ENCODE assay signal across 1 cellular context in the genomic region with DNA sequence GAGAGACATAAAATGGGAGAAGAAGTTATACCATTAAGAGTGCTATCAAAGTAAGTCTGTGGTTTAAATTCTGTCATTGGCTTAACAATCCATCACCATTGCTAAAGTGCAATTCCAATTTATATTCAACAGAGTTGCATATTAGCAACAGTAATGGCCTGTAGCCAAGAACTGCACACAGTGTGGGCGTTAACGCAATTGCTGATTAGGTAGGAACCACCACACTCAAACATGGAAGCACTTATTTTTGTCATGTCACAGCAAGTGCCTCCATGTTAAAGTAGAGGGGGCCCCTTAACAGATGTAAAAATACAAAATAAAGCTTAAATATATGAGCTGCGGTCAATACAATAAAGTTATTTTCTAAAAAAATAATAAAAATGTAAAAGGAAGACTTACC.
TF ChIP-seq lines count a peak whose summit lies in the region.

No MANE protein-coding gene starts in this region.

TF ChIP-seq in H1, 55 proteins besides CTCF, POLR2A, EP300 and RAD21 (continued from another document):
- no peak for TF ChIP-seq NANOG (IDR thresholded peaks at IDR 0.05; ENCODE audit: insufficient read depth, low read depth, low read length, poor library complexity, severe bottlenecking)
- no peak for TF ChIP-seq SIX5 (IDR thresholded peaks at IDR 0.05; ENCODE audit: low read depth, low read length)
- TF ChIP-seq SIN3A (conservative IDR thresholded peaks at IDR 0.05 in 1 of 2, IDR thresholded peaks at IDR 0.05 in 1 of 2; ENCODE audit: low read depth in 1 of 2, low read length in 2 of 2) = 0 out of 4 replicates have a peak, but pooled peaks of 1 of the 2 experiments have one; percentile 57
- peak; percentile 99 for TF ChIP-seq SIRT6 (IDR thresholded peaks at IDR 0.05; ENCODE audit: low read length)
- 0 out of 2 replicates have a peak, but pooled peaks have one; percentile 17 for TF ChIP-seq PHF8 (conservative IDR thresholded peaks at IDR 0.05; ENCODE audit: low read depth, low read length)
- no peak for TF ChIP-seq SUZ12 (IDR thresholded peaks at IDR 0.05; ENCODE audit: low read length)
- no peak for TF ChIP-seq CHD2 (IDR thresholded peaks at IDR 0.05; ENCODE audit: low read length)
- no peak for TF ChIP-seq GABPA (IDR thresholded peaks at IDR 0.05; ENCODE audit: borderline replicate concordance, insufficient read depth, low read length)
- TF ChIP-seq POU5F1 (IDR thresholded peaks at IDR 0.05; ENCODE audit: low read depth, low read length) = no peak
- TF ChIP-seq, protein P1, sequence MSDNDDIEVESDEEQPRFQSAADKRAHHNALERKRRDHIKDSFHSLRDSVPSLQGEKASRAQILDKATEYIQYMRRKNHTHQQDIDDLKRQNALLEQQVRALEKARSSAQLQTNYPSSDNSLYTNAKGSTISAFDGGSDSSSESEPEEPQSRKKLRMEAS (IDR thresholded peaks at IDR 0.05) = no peak
- TF ChIP-seq KDM1A (IDR thresholded peaks at IDR 0.05; ENCODE audit: borderline replicate concordance, low read length) = no peak
- peak; percentile 98 for TF ChIP-seq POLR2AphosphoS5 (IDR thresholded peaks at IDR 0.05; ENCODE audit: low read depth, low read length)
- TF ChIP-seq GTF2F1 (IDR thresholded peaks at IDR 0.05; ENCODE audit: borderline replicate concordance, low read depth, low read length) = no peak
- no peak; the same call in 1 of the 2 replicates for TF ChIP-seq MAFK (IDR thresholded peaks at IDR 0.05; ENCODE audit: low read depth, low read length)
- no peak for TF ChIP-seq EGR1 (IDR thresholded peaks at IDR 0.05; ENCODE audit: borderline replicate concordance, low read depth, low read length)
- TF ChIP-seq, protein P2, sequence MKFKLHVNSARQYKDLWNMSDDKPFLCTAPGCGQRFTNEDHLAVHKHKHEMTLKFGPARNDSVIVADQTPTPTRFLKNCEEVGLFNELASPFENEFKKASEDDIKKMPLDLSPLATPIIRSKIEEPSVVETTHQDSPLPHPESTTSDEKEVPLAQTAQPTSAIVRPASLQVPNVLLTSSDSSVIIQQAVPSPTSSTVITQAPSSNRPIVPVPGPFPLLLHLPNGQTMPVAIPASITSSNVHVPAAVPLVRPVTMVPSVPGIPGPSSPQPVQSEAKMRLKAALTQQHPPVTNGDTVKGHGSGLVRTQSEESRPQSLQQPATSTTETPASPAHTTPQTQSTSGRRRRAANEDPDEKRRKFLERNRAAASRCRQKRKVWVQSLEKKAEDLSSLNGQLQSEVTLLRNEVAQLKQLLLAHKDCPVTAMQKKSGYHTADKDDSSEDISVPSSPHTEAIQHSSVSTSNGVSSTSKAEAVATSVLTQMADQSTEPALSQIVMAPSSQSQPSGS (IDR thresholded peaks at IDR 0.05; ENCODE audit: low read length) = no peak
- TF ChIP-seq ASH2L (IDR thresholded peaks at IDR 0.05; ENCODE audit: low read length) = no peak
- TF ChIP-seq BACH1 (IDR thresholded peaks at IDR 0.05; ENCODE audit: low read length) = no peak
- TF ChIP-seq, protein P3, sequence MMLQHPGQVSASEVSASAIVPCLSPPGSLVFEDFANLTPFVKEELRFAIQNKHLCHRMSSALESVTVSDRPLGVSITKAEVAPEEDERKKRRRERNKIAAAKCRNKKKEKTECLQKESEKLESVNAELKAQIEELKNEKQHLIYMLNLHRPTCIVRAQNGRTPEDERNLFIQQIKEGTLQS (IDR thresholded peaks at IDR 0.05; ENCODE audit: insufficient read depth, low read depth, low read length) = no peak
- TF ChIP-seq RBBP5 (IDR thresholded peaks at IDR 0.05; ENCODE audit: borderline replicate concordance, low read depth, low read length) = no peak
- no peak; the same call in 1 of the 2 replicates for TF ChIP-seq TBP (IDR thresholded peaks at IDR 0.05; ENCODE audit: low read depth, low read length)
- TF ChIP-seq HDAC2 (IDR thresholded peaks at IDR 0.05; ENCODE audit: borderline replicate concordance in 1 of 2, low read depth in 2 of 2, low read length in 2 of 2) = no peak
- peak; percentile 69; the same call in 1 of the 2 replicates for TF ChIP-seq CHD1 (IDR thresholded peaks at IDR 0.05; ENCODE audit: low read depth, low read length)
- TF ChIP-seq SRF (IDR thresholded peaks at IDR 0.05; ENCODE audit: low read depth, low read length) = no peak
- TF ChIP-seq SP1 (IDR thresholded peaks at IDR 0.05; ENCODE audit: low read depth, low read length) = no peak
- TF ChIP-seq NRF1 (IDR thresholded peaks at IDR 0.05; ENCODE audit: low read depth, low read length) = no peak
- no peak for TF ChIP-seq HDAC6 (IDR thresholded peaks at IDR 0.05; ENCODE audit: low read depth, low read length)
- no peak for TF ChIP-seq EZH2 (IDR thresholded peaks at IDR 0.05; ENCODE audit: low read depth, low read length, severe bottlenecking)
- TF ChIP-seq FOSL1 (IDR thresholded peaks at IDR 0.05; ENCODE audit: insufficient read depth, low read depth, low read length) = no peak
- TF ChIP-seq, protein P4, sequence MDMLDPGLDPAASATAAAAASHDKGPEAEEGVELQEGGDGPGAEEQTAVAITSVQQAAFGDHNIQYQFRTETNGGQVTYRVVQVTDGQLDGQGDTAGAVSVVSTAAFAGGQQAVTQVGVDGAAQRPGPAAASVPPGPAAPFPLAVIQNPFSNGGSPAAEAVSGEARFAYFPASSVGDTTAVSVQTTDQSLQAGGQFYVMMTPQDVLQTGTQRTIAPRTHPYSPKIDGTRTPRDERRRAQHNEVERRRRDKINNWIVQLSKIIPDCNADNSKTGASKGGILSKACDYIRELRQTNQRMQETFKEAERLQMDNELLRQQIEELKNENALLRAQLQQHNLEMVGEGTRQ (IDR thresholded peaks at IDR 0.05; ENCODE audit: low read length) = no peak
- TF ChIP-seq CBX8 (IDR thresholded peaks at IDR 0.05; ENCODE audit: borderline replicate concordance, low read depth, low read length) = no peak
- TF ChIP-seq BCL11A (IDR thresholded peaks at IDR 0.05; ENCODE audit: low read depth in 2 of 2, low read length in 2 of 2) = no peak
- TF ChIP-seq TAF7 (optimal IDR thresholded peaks at IDR 0.05; ENCODE audit: borderline replicate concordance, low read depth, low read length) = peak; percentile 63
- no peak for TF ChIP-seq RFX5 (IDR thresholded peaks at IDR 0.05; ENCODE audit: borderline replicate concordance, low read depth, low read length)
- TF ChIP-seq JUND (IDR thresholded peaks at IDR 0.05; ENCODE audit: low read length) = no peak
- TF ChIP-seq YY1 (IDR thresholded peaks at IDR 0.05; ENCODE audit: low read depth, low read length) = peak; percentile 46; the same call in 1 of the 2 replicates
- no peak for TF ChIP-seq SAP30 (IDR thresholded peaks at IDR 0.05; ENCODE audit: insufficient read depth, insufficient replicate concordance, low read length)
